Comparison of ENCODE assay signal across 9 cellular contexts in the genomic region with DNA sequence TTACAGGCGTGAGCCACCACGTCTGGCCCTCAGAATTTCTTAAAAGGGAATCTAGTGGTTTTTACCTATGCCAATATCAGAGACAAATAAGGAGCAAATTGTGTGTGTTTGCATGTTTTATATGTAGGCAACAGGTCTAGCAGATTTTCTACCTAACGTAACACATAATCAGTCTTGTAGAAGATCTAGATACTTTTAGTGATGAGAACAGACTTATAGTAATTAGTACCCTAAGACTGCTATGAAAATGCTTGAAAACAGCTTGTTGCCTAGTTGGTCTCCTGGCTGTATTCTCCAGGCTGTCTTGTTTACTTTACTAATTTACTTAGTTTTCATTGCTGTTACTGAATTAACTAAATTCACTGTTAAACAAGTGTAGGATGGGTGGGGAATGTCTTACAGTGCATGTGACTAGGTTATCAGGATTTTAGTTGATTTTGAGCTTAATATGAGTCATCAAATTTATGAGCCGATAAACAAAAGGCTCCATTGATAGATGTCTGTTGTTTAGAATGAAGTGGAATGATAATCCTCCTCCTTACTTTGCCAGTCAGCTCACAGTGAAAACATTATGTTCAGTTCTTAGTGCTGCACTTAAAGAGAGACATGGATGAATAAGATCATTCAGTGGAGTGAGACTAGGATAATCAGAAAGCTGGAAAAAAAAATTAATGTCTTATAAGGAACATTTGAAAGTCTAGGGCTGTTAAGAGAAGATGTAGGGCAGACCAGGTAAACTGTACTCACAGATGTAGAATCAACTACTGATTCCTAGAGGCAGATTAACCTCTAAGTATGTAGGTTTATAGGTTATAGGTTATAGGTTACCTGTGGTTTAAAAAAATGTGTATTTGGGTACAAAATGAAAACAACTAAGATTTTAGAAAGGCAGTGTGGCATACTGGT. TPM values are rescaled to one million over a fixed set of nuclear protein-coding genes. Genes with fewer than 3 reads are reported as not detected.
A peak's percentile ranks its signal among the peaks of the same experiment; 100 is the strongest.
DNase-seq lines count a peak whose midpoint lies in the region; ATAC-seq and TF ChIP-seq lines count a peak whose summit lies in the region.
"Had no signal": no experiment of that assay in that cellular context is flagged by ENCODE, and none has a peak within 500 bp of the region (broad histone marks: within the 10 kb centered on the region; RNA-seq: fewer than 3 reads in every experiment).

No MANE protein-coding gene starts in this region.

- no peak for TF ChIP-seq POLR2A in body of pancreas (IDR thresholded peaks at IDR 0.05)

- H3K4me1 ChIP-seq in HAP-1 = peaks cover 34% of the 10 kb centered on the region
- H3K4me1 ChIP-seq in RWPE2 (ENCODE audit: insufficient read depth, poor library complexity, severe bottlenecking) = peaks cover 23% of the 10 kb centered on the region
- peaks cover 6% of the 10 kb centered on the region for H3K4me1 ChIP-seq in body of pancreas

- peak overlapping the region; percentile 80 for H3K27ac ChIP-seq in RWPE2 (ENCODE audit: poor library complexity, severe bottlenecking)
- peak overlapping the region in 12 of 21 experiments; percentile 15 to 73 (median 48) for H3K27ac ChIP-seq in skin epidermis
- peak overlapping the region in 1 of 4 donors; percentile 9 for H3K27ac ChIP-seq in body of pancreas

- DNase-seq in HAP-1 (ENCODE audit: low spot score in 2 of 2) (peak; percentile 17 to 98), RWPE2 (ENCODE audit: low spot score) (no peak), fibroblast of pulmonary artery (ENCODE audit: low read depth) (peak; percentile 9), body of pancreas (no peak)
- no peak for DNase-seq in central memory CD4-positive, alpha-beta T cell
- DNase-seq: NK-92 treated with Interleukin-12 subunit alpha and Interleukin-12 subunit beta, amount 100 ng/mL, for 24 hours had no signal

- H3K4me3 ChIP-seq in HAP-1 (no peak overlapping the region), RWPE2 (ENCODE audit: severe bottlenecking) (no peak overlapping the region), fibroblast of pulmonary artery (replicated peaks; ENCODE audit: low read depth, low read length) (no peak overlapping the region), skin epidermis (no peak overlapping the region), body of pancreas (no peak overlapping the region)

- in situ Hi-C loops in HAP-1 (cut with MboI; ENCODE audit: low sequenced_read_pairs) = no loop called here

- H3K36me3 ChIP-seq in HAP-1 (replicated peaks) = 0 out of 2 replicates have a peak, but pooled peaks cover 9% of the 10 kb centered on the region
- H3K36me3 ChIP-seq in RWPE2 (ENCODE audit: low read depth) = peaks cover 22% of the 10 kb centered on the region
- peaks cover 0 to 4% of the 10 kb centered on the region in 2 donors for H3K36me3 ChIP-seq in body of pancreas (replicated peaks in 1 of 2; ENCODE audit: insufficient read depth in 1 of 2, low read depth in 2 of 2)

- ATAC-seq in RWPE2 (ENCODE audit: low read depth) (peak; percentile 89), body of pancreas (no peak), HG03175 (IDR thresholded peaks at IDR 0.05; ENCODE audit: unreplicated experiment) (no peak)
- no peak for ATAC-seq in activated CD4-positive, CD25-positive, alpha-beta regulatory T cell treated with anti-CD3 and anti-CD28 coated beads, Interleukin-2, amount 50 U/mL, for 24 hours

- H3K27me3 ChIP-seq in HAP-1 (ENCODE audit: low read depth) = no peaks in the 10 kb centered on the region
- no peaks in the 10 kb centered on the region for H3K27me3 ChIP-seq in RWPE2 (ENCODE audit: insufficient read depth, poor library complexity, severe bottlenecking)
- H3K27me3 ChIP-seq in body of pancreas = no peaks in the 10 kb centered on the region

- H3K9me3 ChIP-seq in HAP-1 = no peaks in the 10 kb centered on the region
- no peaks in the 10 kb centered on the region for H3K9me3 ChIP-seq in RWPE2 (ENCODE audit: severe bottlenecking)
- no peaks in the 10 kb centered on the region for H3K9me3 ChIP-seq in body of pancreas

- intact Hi-C loops in body of pancreas (cut with DNase I) = no loop called here

- WGBS in body of pancreas, 2 donors = 74 to 76% methylated on average over 4 of the region's 4 CpGs

- TF ChIP-seq CTCF in RWPE2 (IDR thresholded peaks at IDR 0.05; ENCODE audit: poor library complexity, severe bottlenecking) = no peak
- no peak for TF ChIP-seq CTCF in fibroblast of pulmonary artery (IDR thresholded peaks at IDR 0.05; ENCODE audit: low read length, missing control alignments)
- TF ChIP-seq CTCF in body of pancreas (IDR thresholded peaks at IDR 0.05) = no peak

RNA-seq across cellular contexts. Expression of a gene that starts 22.4 kb away (rescaled TPM):
- 1 to 10 TPM; 5.9 to 9.6 TPM for total RNA-seq in body of pancreas

RNA-seq across cellular contexts. Expression of a gene that starts 58.2 kb away (rescaled TPM):
- not detected for total RNA-seq in body of pancreas

Comparison
In these comparisons a context has a peak if more than half of its experiments do, and no peak if none do; other contexts are left out.
1. DNase-seq: peak in HAP-1 (2 of 2) and fibroblast of pulmonary artery (single experiment); none in RWPE2 (single experiment), body of pancreas (0 of 4) and central memory CD4-positive, alpha-beta T cell (single experiment).